ENCODE assay signal across 1 cellular context in genomic region chr7:129835436-129836020, GRCh38.
TF ChIP-seq lines count a peak whose summit lies in the region.

No MANE protein-coding gene starts in this region.

TF ChIP-seq in WTC11, 78 proteins besides CTCF, POLR2A, EP300 and RAD21 (continued from another document):
- TF ChIP-seq PRDM15 (CRISPR knock-in tag; IDR thresholded peaks at IDR 0.05) (no peak), ZNF219 (CRISPR knock-in tag; IDR thresholded peaks at IDR 0.05; ENCODE audit: borderline replicate concordance) (no peak), IRF1 (CRISPR knock-in tag; IDR thresholded peaks at IDR 0.05) (no peak), TEAD1 (CRISPR knock-in tag; IDR thresholded peaks at IDR 0.05) (no peak), ZNF263 (CRISPR knock-in tag; IDR thresholded peaks at IDR 0.05; ENCODE audit: low read depth) (no peak), E2F5 (CRISPR knock-in tag; IDR thresholded peaks at IDR 0.05) (no peak), NFYB (CRISPR knock-in tag; conservative IDR thresholded peaks at IDR 0.05; ENCODE audit: low read depth) (no peak), MAX (CRISPR knock-in tag; IDR thresholded peaks at IDR 0.05) (no peak), CREM (CRISPR knock-in tag; IDR thresholded peaks at IDR 0.05) (no peak), NR3C1 (CRISPR knock-in tag; conservative IDR thresholded peaks at IDR 0.05; ENCODE audit: low read depth) (no peak)
